In genomic region chr4:76213415-76214268, GRCh38 we compare ENCODE assay signal across 8 cellular contexts. TPM values are rescaled to one million over a fixed set of nuclear protein-coding genes. Genes with fewer than 3 reads are reported as not detected.
A peak's percentile ranks its signal among the peaks of the same experiment; 100 is the strongest.
DNase-seq lines count a peak whose midpoint lies in the region; TF ChIP-seq lines count a peak whose summit lies in the region.

Gene SCARB2, minus strand, starts transcription at chr4:76213824. Its CDS starts 281 bp downstream, at chr4:76213543.

- peak; percentile 85 for DNase-seq in GM12865 (ENCODE audit: low read depth)
- peak; percentile 16 for DNase-seq in HFF-Myc (ENCODE audit: extremely low read depth, low read depth)
- DNase-seq in NB4 (ENCODE audit: low read depth) = peak; percentile 83
- peak; percentile 60 to 77 (median 68) for DNase-seq in T-helper 1 cell
- peak; percentile 85 for DNase-seq in right atrium auricular region (ENCODE audit: low spot score)
- peak; percentile 90 for DNase-seq in putamen (ENCODE audit: low spot score)
- no peak for DNase-seq in cortex of kidney (lab: John Stamatoyannopoulos, UW)

- peaks cover 0 to 66% of the 10 kb centered on the region in 2 donors for H3K4me1 ChIP-seq in right atrium auricular region

- H3K9me3 ChIP-seq in right atrium auricular region = no peaks in the 10 kb centered on the region

- H3K27me3 ChIP-seq in right atrium auricular region = no peaks in the 10 kb centered on the region

- no peaks in the 10 kb centered on the region for H3K36me3 ChIP-seq in right atrium auricular region

- H3K4me3 ChIP-seq in GM12865 (ENCODE audit: low read depth, low read length) (peak within 1 kb of the TSS; percentile 61), HFF-Myc (replicated peaks; ENCODE audit: low read depth, low read length) (peak within 1 kb of the TSS; percentile 67), NB4 (ENCODE audit: low read depth, low read length) (peak within 1 kb of the TSS; percentile 66), right atrium auricular region (peak within 1 kb of the TSS; percentile 76 to 81)

- peak; percentile 41 for TF ChIP-seq POLR2A in NB4 (IDR thresholded peaks at IDR 0.05; ENCODE audit: extremely low read depth, insufficient read length)

- peak within 1 kb of the TSS; percentile 98 for H3K27ac ChIP-seq in angular gyrus (ENCODE audit: low read depth, low read length)
- H3K27ac ChIP-seq in right atrium auricular region = peak within 1 kb of the TSS; percentile 98 to 99

- TF ChIP-seq CTCF in GM12865 (IDR thresholded peaks at IDR 0.05; ENCODE audit: insufficient read depth, low read depth, low read length, missing control alignments) (no peak), HFF-Myc (IDR thresholded peaks at IDR 0.05; ENCODE audit: low read depth, low read length, missing control alignments) (no peak), NB4 (IDR thresholded peaks at IDR 0.05; ENCODE audit: low read depth, low read length) (no peak), right atrium auricular region (IDR thresholded peaks at IDR 0.05) (no peak)

RNA-seq across cellular contexts. Expression of gene SCARB2, which starts in this region (rescaled TPM):
- 100 to 1,000 TPM in 1 of 2 donors, 10 to 100 TPM in 1; 86.4 to 103 TPM for total RNA-seq in right atrium auricular region
